23 cellular contexts compared by ENCODE assay signal in the genomic region with DNA sequence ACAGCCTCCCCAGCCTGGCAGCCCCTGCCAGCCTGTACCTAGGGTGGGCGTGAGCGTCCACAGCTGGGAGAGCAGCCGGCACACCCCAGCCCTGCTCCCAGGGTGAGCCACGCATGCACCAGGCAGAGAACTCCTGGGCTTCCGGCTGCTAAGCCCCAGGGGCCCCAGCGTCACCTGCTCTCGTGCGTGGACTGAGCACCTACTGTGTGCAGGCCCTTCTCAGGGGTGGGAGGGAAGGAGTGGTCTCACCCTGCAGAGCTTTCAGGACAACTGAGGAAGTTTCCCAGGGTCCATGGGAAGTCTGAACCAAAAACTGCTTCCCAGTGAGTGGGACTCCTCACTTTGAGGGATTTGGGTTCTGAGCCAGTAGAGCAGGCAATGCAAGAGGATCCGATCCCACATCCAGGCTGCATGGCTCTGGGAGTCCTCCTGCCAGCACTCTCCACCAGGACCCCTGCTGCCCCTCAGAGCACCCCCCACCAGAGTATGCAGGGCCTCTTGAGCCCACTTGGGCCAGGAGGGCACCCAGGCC. TPM values are rescaled to one million over a fixed set of nuclear protein-coding genes. Genes with fewer than 3 reads are reported as not detected.
DNase-seq lines count a peak whose midpoint lies in the region; ATAC-seq and TF ChIP-seq lines count a peak whose summit lies in the region.
"Had no signal": no experiment of that assay in that cellular context is flagged by ENCODE, and none has a peak within 500 bp of the region (broad histone marks: within the 10 kb centered on the region; RNA-seq: fewer than 3 reads in every experiment).

No MANE protein-coding gene starts in this region.

- no peak for TF ChIP-seq CTCF in right atrium auricular region (IDR thresholded peaks at IDR 0.05)
- TF ChIP-seq CTCF in sigmoid colon (IDR thresholded peaks at IDR 0.05): no peak
- no peak for TF ChIP-seq CTCF in CD14-positive monocyte (IDR thresholded peaks at IDR 0.05)
- no peak for TF ChIP-seq CTCF in transverse colon (IDR thresholded peaks at IDR 0.05)

- H3K36me3 Mint-ChIP-seq in CD14-positive monocyte: no peaks in the 10 kb centered on the region

- H3K27me3 ChIP-seq in right atrium auricular region (no peaks in the 10 kb centered on the region), sigmoid colon (peaks cover 0 to 4% (median 0%) of the 10 kb centered on the region in 3 donors), transverse colon (no peaks in the 10 kb centered on the region)
- H3K27me3 ChIP-seq: BLaER1 had no signal

- H3K4me1 ChIP-seq in right atrium auricular region: no peaks in the 10 kb centered on the region
- no peaks in the 10 kb centered on the region for H3K4me1 ChIP-seq in sigmoid colon
- no peaks in the 10 kb centered on the region for H3K4me1 ChIP-seq in transverse colon
- H3K4me1 ChIP-seq: BLaER1 had no signal

- no peak for TF ChIP-seq POLR2A in sigmoid colon (IDR thresholded peaks at IDR 0.05)
- no peak for TF ChIP-seq POLR2A in transverse colon (IDR thresholded peaks at IDR 0.05)

- no peaks in the 10 kb centered on the region for H3K9me3 ChIP-seq in right atrium auricular region
- peaks cover 0 to 7% (median 2%) of the 10 kb centered on the region in 4 donors for H3K9me3 ChIP-seq in sigmoid colon
- H3K9me3 ChIP-seq in transverse colon: peaks cover 5 to 9% of the 10 kb centered on the region in 2 donors

- ATAC-seq in left lobe of liver: no peak
- ATAC-seq: GM23338 had no signal

- H3K27ac ChIP-seq in right atrium auricular region (no peak overlapping the region), sigmoid colon (no peak overlapping the region), transverse colon (no peak overlapping the region)
- H3K27ac ChIP-seq: BLaER1, KMS-11, PC-9 had no signal

- peak; percentile 35 for DNase-seq in cardiac septum (ENCODE audit: low spot score)
- DNase-seq in right atrium auricular region (ENCODE audit: low spot score): no peak
- DNase-seq in left lobe of liver (ENCODE audit: low spot score): peak; percentile 35
- DNase-seq in sigmoid colon: peak; percentile 30
- DNase-seq in CD14-positive monocyte (ENCODE audit: low spot score): no peak
- DNase-seq in SKM-1 (lab: John Stamatoyannopoulos, UW; ENCODE audit: unreplicated experiment): no peak
- no peak for DNase-seq in transverse colon
- DNase-seq: CD4-positive, alpha-beta T cell; COR-L47; DMS53; HCEC 1CT; IMR-90; MM.1S; NCI-H2029; NCI-H2227 treated with DMSO at 0.1 percent for 48 hours; NCI-H526 treated with DMSO at 0.1 percent for 48 hours; PC-9; RPMI8226; SHP77 had no signal

- WGBS in sigmoid colon, 2 donors: 70 to 82% methylated on average over 9 of the region's 9 CpGs
- whole genome bisulfite sequencing in transverse colon (ENCODE audit: low coverage in 1 of 2), 2 donors: 73% methylated on average over 6 of the region's 9 CpGs; no CpG with 5 or more reads in 1 of the 2 donors

- in situ Hi-C loops in transverse colon (cut with MboI; ENCODE audit: low pct_ligation_motif_present in 1 of 4, low pct_unique_long_range_greater_than_20kb in 1 of 4, low sequenced_read_pairs in 3 of 4): loop anchor here in 1 of 4 donors (25.0 kb wide), 1 partner anchor 654 kb away; no protein-coding TSS in a partner anchor

- peaks cover 6 to 21% (median 16%) of the 10 kb centered on the region in 7 donors for H3K9me3 Mint-ChIP-seq in CD14-positive monocyte
- H3K9me3 Mint-ChIP-seq: CD4-positive, alpha-beta T cell had no signal

- H3K4me3 ChIP-seq in right atrium auricular region (no peak overlapping the region), sigmoid colon (no peak overlapping the region), transverse colon (no peak overlapping the region)
- H3K4me3 ChIP-seq: BLaER1, GM23338, PC-9 had no signal

- H3K27ac Mint-ChIP-seq in CD14-positive monocyte: no peak overlapping the region
- H3K27ac Mint-ChIP-seq: CD4-positive, alpha-beta T cell; GM23338 had no signal

- H3K27me3 Mint-ChIP-seq in CD14-positive monocyte (ENCODE audit: low read depth in 3 of 3): peaks cover 3 to 6% (median 5%) of the 10 kb centered on the region in 3 donors
- H3K27me3 Mint-ChIP-seq: CD4-positive, alpha-beta T cell had no signal

- H3K36me3 ChIP-seq in right atrium auricular region: no peaks in the 10 kb centered on the region
- H3K36me3 ChIP-seq in sigmoid colon: no peaks in the 10 kb centered on the region
- no peaks in the 10 kb centered on the region for H3K36me3 ChIP-seq in transverse colon

- no peak for TF ChIP-seq EP300 in sigmoid colon (IDR thresholded peaks at IDR 0.05)
- no peak for TF ChIP-seq EP300 in transverse colon (IDR thresholded peaks at IDR 0.05; ENCODE audit: low read depth)

- H3K4me1 Mint-ChIP-seq in CD14-positive monocyte: no peaks in the 10 kb centered on the region
- H3K4me1 Mint-ChIP-seq: GM23338 had no signal

- intact Hi-C loops in cardiac septum (cut with DNase I) (loop anchor here (10.0 kb wide), 1 partner anchor 62 kb away; no protein-coding TSS in a partner anchor), sigmoid colon (cut with DNase I) (no loop called here), CD14-positive monocyte (cut with micrococcal nuclease) (no loop called here), transverse colon (cut with DNase I; ENCODE audit: low total_unique reads) (no loop called here)

- H3K4me3 Mint-ChIP-seq in CD14-positive monocyte: no peak overlapping the region
- H3K4me3 Mint-ChIP-seq: CD4-positive, alpha-beta T cell; GM23338 had no signal

RNA-seq across cellular contexts. Expression of a gene that starts 47.1 kb away (rescaled TPM):
- 3.0 TPM for total RNA-seq in cardiac septum
- total RNA-seq in right atrium auricular region: 1 to 10 TPM; 1.7 to 8.0 TPM
- 35.6 TPM for total RNA-seq in left lobe of liver
- total RNA-seq in sigmoid colon: 1 to 10 TPM; 2.5 to 4.8 (median 3.6) TPM
- polyA plus RNA-seq in sigmoid colon: 1 to 10 TPM in 1 of 3 donors, not detected in 2; 2.9 TPM
- polyA plus RNA-seq in CD14-positive monocyte: not detected
- total RNA-seq in transverse colon: 10 to 100 TPM in 2 of 4 donors, 1 to 10 TPM in 2; 3.5 to 14.2 (median 9.3) TPM
- total RNA-seq: CD4-positive, alpha-beta T cell; IMR-90 had no signal
- polyA plus RNA-seq: AG04450 had no signal

Comparison
In these comparisons a context has a peak if more than half of its experiments do, and no peak if none do; other contexts are left out.
1. DNase-seq: peak in cardiac septum (single experiment), left lobe of liver (single experiment) and sigmoid colon (single experiment); none in right atrium auricular region (single experiment), CD14-positive monocyte (single experiment), SKM-1 (single experiment) and transverse colon (single experiment).